29 cellular contexts compared by ENCODE assay signal in the genomic region with DNA sequence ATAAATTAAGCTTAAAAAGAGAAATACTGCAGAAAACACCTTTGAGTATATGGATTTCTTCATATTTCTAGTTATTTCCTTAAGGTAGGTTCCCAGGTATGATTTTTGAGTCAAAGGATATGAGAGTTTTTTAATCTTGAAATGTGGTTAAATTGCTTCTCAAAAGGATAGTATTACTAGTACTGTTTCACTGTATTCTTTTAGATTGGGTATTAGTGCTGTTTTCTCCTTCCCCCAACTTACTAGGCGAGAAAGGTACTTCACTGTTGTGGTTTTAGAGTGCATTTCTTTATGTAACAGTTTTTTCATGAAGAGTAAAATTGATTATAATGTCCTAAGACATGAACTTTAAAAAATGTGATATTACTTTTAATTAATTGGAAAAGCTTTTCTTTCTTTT.
"Had no signal": no experiment of that assay in that cellular context is flagged by ENCODE, and none has a peak within 500 bp of the region (broad histone marks: within the 10 kb centered on the region; RNA-seq: fewer than 3 reads in every experiment).

No MANE protein-coding gene starts in this region.

- H3K27ac ChIP-seq: body of pancreas, coronary artery, dorsolateral prefrontal cortex, esophagus muscularis mucosa, foreskin keratinocyte, gastrocnemius medialis, heart left ventricle had no signal

- DNase-seq: activated CD4-positive, alpha-beta memory T cell treated with anti-CD3 and anti-CD28 coated beads, Interleukin-2, amount 10 ng/mL, durations not matched to agents 7 days and 5 days; activated CD4-positive, alpha-beta T cell treated with anti-CD3 and anti-CD28 coated beads for 1 hour; activated CD4-positive, alpha-beta T cell treated with anti-CD3 and anti-CD28 coated beads for 4 hours; activated CD4-positive, alpha-beta T cell treated with anti-CD3 and anti-CD28 coated beads, Interleukin-2, amount 10 ng/mL, durations not matched to agents 7 days and 5 days; activated CD4-positive, alpha-beta T cell treated with anti-CD3 and anti-CD28 coated beads, Interleukin-2, amount 50 U/mL, for 4 hours; activated CD8-positive, alpha-beta memory T cell treated with anti-CD3 and anti-CD28 coated beads, Interleukin-2, amount 50 U/mL, for 48 hours; activated gamma-delta T cell; activated naive CD4-positive, alpha-beta T cell; activated naive CD4-positive, alpha-beta T cell treated with anti-CD3 and anti-CD28 coated beads, Interleukin-2, amount 50 U/mL, for 16 hours; activated naive CD8-positive, alpha-beta T cell treated with anti-CD3 and anti-CD28 coated beads for 36 hours; activated naive CD8-positive, alpha-beta T cell treated with anti-CD3 and anti-CD28 coated beads, Interleukin-2, amount 50 U/mL, for 24 hours; activated T-cell treated with anti-CD3 and anti-CD28 coated beads for 4 hours; activated T-cell treated with anti-CD3 and anti-CD28 coated beads, Interleukin-2, amount 50 U/mL, for 24 hours; activated T-cell treated with anti-CD3 and anti-CD28 coated beads, Interleukin-2, amount 50 U/mL, for 72 hours; amygdala; aorta; body of pancreas; central memory CD4-positive, alpha-beta T cell; cerebellar nuclear complex; dorsolateral prefrontal cortex; effector memory CD8-positive, alpha-beta T cell; foreskin keratinocyte; gastrocnemius medialis; glutamatergic neuron; heart left ventricle; T-helper 2 cell had no signal

- H3K9me3 Mint-ChIP-seq: activated naive CD8-positive, alpha-beta T cell treated with anti-CD3 and anti-CD28 coated beads, Interleukin-2, amount 50 U/mL, for 24 hours; activated T-cell treated with anti-CD3 and anti-CD28 coated beads, Interleukin-2, amount 50 U/mL, for 24 hours; effector memory CD8-positive, alpha-beta T cell had no signal

- H3K4me3 Mint-ChIP-seq: activated CD4-positive, alpha-beta memory T cell treated with anti-CD3 and anti-CD28 coated beads, Interleukin-2, amount 10 ng/mL, durations not matched to agents 7 days and 5 days; activated CD4-positive, alpha-beta T cell treated with anti-CD3 and anti-CD28 coated beads, Interleukin-2, amount 10 ng/mL, durations not matched to agents 7 days and 5 days; activated naive CD8-positive, alpha-beta T cell treated with anti-CD3 and anti-CD28 coated beads for 36 hours; activated naive CD8-positive, alpha-beta T cell treated with anti-CD3 and anti-CD28 coated beads, Interleukin-2, amount 50 U/mL, for 24 hours; activated T-cell treated with anti-CD3 and anti-CD28 coated beads, Interleukin-2, amount 50 U/mL, for 24 hours; activated T-cell treated with anti-CD3 and anti-CD28 coated beads, Interleukin-2, amount 50 U/mL, for 72 hours; dendritic cell treated with granulocyte-macrophage colony-stimulating factor and Interleukin-4, amounts not matched to agents 40 ng/mL and 50 ng/mL, for 4 days; effector memory CD8-positive, alpha-beta T cell had no signal

- H3K27me3 Mint-ChIP-seq: activated CD4-positive, alpha-beta memory T cell treated with anti-CD3 and anti-CD28 coated beads, Interleukin-2, amount 10 ng/mL, durations not matched to agents 7 days and 5 days; activated CD4-positive, alpha-beta T cell treated with anti-CD3 and anti-CD28 coated beads, Interleukin-2, amount 10 ng/mL, durations not matched to agents 7 days and 5 days; activated naive CD8-positive, alpha-beta T cell treated with anti-CD3 and anti-CD28 coated beads for 36 hours; activated naive CD8-positive, alpha-beta T cell treated with anti-CD3 and anti-CD28 coated beads, Interleukin-2, amount 50 U/mL, for 24 hours; activated T-cell treated with anti-CD3 and anti-CD28 coated beads, Interleukin-2, amount 50 U/mL, for 24 hours; dendritic cell treated with granulocyte-macrophage colony-stimulating factor and Interleukin-4, amounts not matched to agents 40 ng/mL and 50 ng/mL, for 4 days; effector memory CD8-positive, alpha-beta T cell had no signal

- H3K27ac Mint-ChIP-seq: activated CD4-positive, alpha-beta memory T cell treated with anti-CD3 and anti-CD28 coated beads, Interleukin-2, amount 10 ng/mL, durations not matched to agents 7 days and 5 days; activated CD4-positive, alpha-beta T cell treated with anti-CD3 and anti-CD28 coated beads, Interleukin-2, amount 10 ng/mL, durations not matched to agents 7 days and 5 days; activated naive CD8-positive, alpha-beta T cell treated with anti-CD3 and anti-CD28 coated beads, Interleukin-2, amount 50 U/mL, for 24 hours; activated T-cell treated with anti-CD3 and anti-CD28 coated beads, Interleukin-2, amount 50 U/mL, for 72 hours; dendritic cell treated with granulocyte-macrophage colony-stimulating factor and Interleukin-4, amounts not matched to agents 40 ng/mL and 50 ng/mL, for 4 days had no signal

- ATAC-seq: activated naive CD8-positive, alpha-beta T cell treated with anti-CD3 and anti-CD28 coated beads, Interleukin-2, amount 50 U/mL, for 24 hours; activated T-cell treated with anti-CD3 and anti-CD28 coated beads, Interleukin-2, amount 50 U/mL, for 72 hours; body of pancreas; effector memory CD8-positive, alpha-beta T cell; foreskin keratinocyte; gastrocnemius medialis had no signal
